In the genomic region with DNA sequence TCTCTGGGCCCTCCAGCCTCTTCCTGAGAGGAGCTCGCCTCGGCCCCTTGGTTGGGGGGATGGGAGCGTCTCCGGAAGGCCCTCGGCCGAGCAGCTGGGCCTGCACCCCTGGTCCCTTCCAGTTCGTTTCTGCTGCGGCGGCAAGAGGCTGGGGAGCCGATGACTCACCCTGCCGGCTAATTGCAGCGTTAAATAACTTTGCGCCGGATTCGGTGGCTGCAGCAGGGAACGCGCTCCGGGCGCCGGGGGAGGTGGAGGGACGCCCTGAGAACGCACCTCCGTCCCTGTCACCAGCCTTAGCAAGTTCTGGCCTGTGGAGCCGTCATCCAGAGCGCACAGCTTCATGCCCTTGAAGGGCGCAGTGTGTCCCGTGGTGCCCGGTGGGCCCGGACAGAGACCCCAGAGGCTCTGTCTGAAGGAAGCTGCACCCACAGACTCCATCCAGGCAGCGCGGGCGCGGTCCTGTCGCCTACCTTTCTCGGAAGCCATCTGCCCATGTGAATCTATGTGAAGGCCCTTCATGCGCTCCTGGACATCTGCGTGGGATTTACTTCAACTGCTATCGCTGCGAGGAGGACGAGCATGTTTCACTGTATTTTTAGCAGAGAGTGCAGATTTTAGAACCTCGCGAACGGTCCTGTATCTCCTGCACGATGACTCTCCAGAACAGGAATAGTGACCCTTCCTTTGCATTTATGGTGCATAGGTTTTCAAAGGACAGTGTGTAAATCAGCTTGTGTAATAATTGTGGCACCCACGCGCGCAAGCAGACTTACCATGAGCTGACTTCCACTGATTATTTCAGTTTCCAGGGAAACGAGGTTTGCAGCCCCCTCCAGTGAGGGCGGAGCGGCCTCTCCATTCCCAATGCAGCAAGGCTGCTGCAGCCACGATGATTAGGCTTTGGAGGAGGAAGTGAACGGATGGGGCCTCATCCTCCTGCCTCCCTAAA, we compare ENCODE assay signal across 8 cellular contexts. TPM values are rescaled to one million over a fixed set of nuclear protein-coding genes. Genes with fewer than 3 reads are reported as not detected.
A peak's percentile ranks its signal among the peaks of the same experiment; 100 is the strongest.
DNase-seq lines count a peak whose midpoint lies in the region; ATAC-seq and TF ChIP-seq lines count a peak whose summit lies in the region.

No MANE protein-coding gene starts in this region.

- peaks cover 26% of the 10 kb centered on the region for H3K27me3 Mint-ChIP-seq in HFFc6 (ENCODE audit: insufficient read depth)

- no peak overlapping the region for H4K5ac ChIP-seq in mesendoderm (ENCODE audit: low read length)

- H3K36me3 ChIP-seq in mesendoderm (ENCODE audit: control insufficient read depth, insufficient read depth, low read length) = no peaks in the 10 kb centered on the region

- H3K18ac ChIP-seq in mesendoderm (ENCODE audit: low read length) = no peak overlapping the region

- H3K56ac ChIP-seq in mesendoderm (ENCODE audit: low read length) = no peak overlapping the region

- no peak overlapping the region for H2BK120ac ChIP-seq in mesendoderm (ENCODE audit: low read depth, low read length)

- H3K27ac ChIP-seq in angular gyrus (ENCODE audit: low read depth, low read length) (peak overlapping the region; percentile 84), mesendoderm (ENCODE audit: low read depth, low read length) (no peak overlapping the region)

- peaks cover 13% of the 10 kb centered on the region for H3K4me1 Mint-ChIP-seq in HFFc6 (ENCODE audit: low read depth)

- no peak overlapping the region for H2AK5ac ChIP-seq in mesendoderm (ENCODE audit: low read length)

- no peak overlapping the region for H2BK5ac ChIP-seq in mesendoderm (ENCODE audit: low read length)

- H3K4me2 ChIP-seq in mesendoderm (ENCODE audit: low read length) = peak overlapping the region; percentile 9

- H3K79me2 ChIP-seq in mesendoderm (ENCODE audit: control insufficient read depth, insufficient read depth, low read length) = no peaks in the 10 kb centered on the region

- DNase-seq in Ammon's horn (ENCODE audit: low spot score) (peak; percentile 78), HFFc6 (peak; percentile 1), mesendoderm (peak; percentile 76)

- H3K27ac Mint-ChIP-seq in HFFc6 = no peak overlapping the region

- no peak for TF ChIP-seq CTCF in HFFc6 (IDR thresholded peaks at IDR 0.05)

- H3K27me3 ChIP-seq in mesendoderm (ENCODE audit: insufficient read depth, low read length, poor library complexity) = peaks cover 47% of the 10 kb centered on the region

- no peaks in the 10 kb centered on the region for H3K36me3 Mint-ChIP-seq in HFFc6 (ENCODE audit: low read depth)

- ATAC-seq in GM18909 (IDR thresholded peaks at IDR 0.05; ENCODE audit: poor library complexity, unreplicated experiment) (no peak), GM21515 (IDR thresholded peaks at IDR 0.05; ENCODE audit: unreplicated experiment) (no peak), HG03460 (IDR thresholded peaks at IDR 0.05; ENCODE audit: unreplicated experiment) (no peak)
- ATAC-seq in activated CD4-positive, CD25-positive, alpha-beta regulatory T cell treated with anti-CD3 and anti-CD28 coated beads, Interleukin-2, amount 50 U/mL, for 24 hours = no peak

- H3K9me3 Mint-ChIP-seq in HFFc6 = no peaks in the 10 kb centered on the region

- no CpG with 5 or more reads among the region's 52 CpGs for WGBS in mesendoderm (ENCODE audit: extremely low coverage, insufficient coverage, low lambda C conversion rate)

- no peak overlapping the region for H3K23ac ChIP-seq in mesendoderm (ENCODE audit: low read length)

- no peaks in the 10 kb centered on the region for H3K79me1 ChIP-seq in mesendoderm (ENCODE audit: low read length)

- no peak overlapping the region for H3K4me3 ChIP-seq in mesendoderm (ENCODE audit: low read length)

- peak overlapping the region; percentile 78; the same call in 1 of the 2 replicates for H3K4me3 Mint-ChIP-seq in HFFc6

- no peak overlapping the region for H2BK15ac ChIP-seq in mesendoderm (replicated peaks; ENCODE audit: low read depth)

- H3K9ac ChIP-seq in mesendoderm (ENCODE audit: low read length) = no peak overlapping the region

- no peaks in the 10 kb centered on the region for H3K4me1 ChIP-seq in mesendoderm (ENCODE audit: control insufficient read depth, low read depth, low read length)

- no peak overlapping the region for H4K8ac ChIP-seq in mesendoderm (ENCODE audit: low read depth, low read length)

- no peak overlapping the region for H3K4ac ChIP-seq in mesendoderm (ENCODE audit: low read depth, low read length)

RNA-seq across cellular contexts. Expression of a gene that starts 1.7 kb away (rescaled TPM):
- total RNA-seq in HFFc6 (2021; fragmentation: NEBNext Ultra II Directional; extraction: Animal tissue kit (Norgen Biotek cat#: 25700)) = not detected
- 0.03 TPM for polyA plus RNA-seq in mesendoderm (2013, experiment 1 of 2)
- polyA plus RNA-seq in mesendoderm (2013, experiment 2 of 2) = 0.07 TPM

RNA-seq across cellular contexts. Expression of a gene that starts 47.6 kb away (rescaled TPM):
- not detected for total RNA-seq in HFFc6 (2021; fragmentation: NEBNext Ultra II Directional; extraction: Animal tissue kit (Norgen Biotek cat#: 25700))
- 0.93 TPM for polyA plus RNA-seq in mesendoderm (2013, experiment 1 of 2)
- polyA plus RNA-seq in mesendoderm (2013, experiment 2 of 2) = 1.2 TPM

Comparison
In these comparisons a context has a peak if more than half of its experiments do, and no peak if none do; other contexts are left out.
1. DNase-seq: peak in every context shown above with its lines; median percentile 78 in Ammon's horn; 76 in mesendoderm; 1 in HFFc6.